In genomic region chr9:133238851-133239532, GRCh38 we compare ENCODE assay signal across 8 cellular contexts. TPM values are rescaled to one million over a fixed set of nuclear protein-coding genes. Genes with fewer than 3 reads are reported as not detected.
DNase-seq lines count a peak whose midpoint lies in the region; ATAC-seq and TF ChIP-seq lines count a peak whose summit lies in the region.

No MANE protein-coding gene starts in this region.

- intact Hi-C loops in IMR-90 (cut with micrococcal nuclease) = no loop called here

- DNase-seq in IMR-90 (peak; percentile 19), choroid plexus epithelial cell (ENCODE audit: low read depth) (peak; percentile 58)
- peak; percentile 69 for DNase-seq in activated CD4-positive, CD25-positive, alpha-beta regulatory T cell treated with anti-CD3 and anti-CD28 coated beads, Interleukin-2, amount 50 U/mL, for 72 hours
- peak; percentile 80 for DNase-seq in stimulated activated CD4-positive, alpha-beta T cell treated with anti-CD3 and anti-CD28 coated beads, Interleukin-1b, Interleukin-23, amount 100 ng/mL, for 48 hours

- no peak overlapping the region for H3K56ac ChIP-seq in IMR-90 (ENCODE audit: extremely low read depth, insufficient read depth, low read length)

- peak overlapping the region in 3 of 11 experiments; percentile 19 to 46 (median 36); a peak in 3 of 22 replicates for H3K9ac ChIP-seq in BLaER1 treated with 17β-estradiol and CSF1 and Interleukin-3, amounts not matched to agents 10 nM and 100 nM
- H3K9ac ChIP-seq in IMR-90 (ENCODE audit: low read depth, low read length) = no peak overlapping the region

- no TSS peak for BruUV-seq in IMR-90 (replicated peaks; lab: Mats Ljungman, UMichigan)

- CTCF ChIA-PET in IMR-90 (lab: Yijun Ruan, JAX) = interaction anchor here (0.6 to 1.0 kb wide), 3 partner anchors 13 to 26 kb away, joined by 3 to 4 read pairs (median 3); no protein-coding TSS in a partner anchor

- H4K91ac ChIP-seq in IMR-90 (ENCODE audit: insufficient read depth, low read depth, low read length) = no peak overlapping the region

- peak overlapping the region; percentile 89 for H2AFZ ChIP-seq in IMR-90 (replicated peaks; ENCODE audit: low read length, poor library complexity)

- no peaks in the 10 kb centered on the region for H3K27me3 ChIP-seq in BLaER1 treated with 17β-estradiol and CSF1 and Interleukin-3, amounts not matched to agents 10 nM and 100 nM
- H3K27me3 ChIP-seq in IMR-90 (ENCODE audit: control insufficient read depth, insufficient read depth, low read length) = peaks cover 20% of the 10 kb centered on the region
- H3K27me3 ChIP-seq in layer of hippocampus (ENCODE audit: control insufficient read depth, insufficient read depth, low read length) = peaks cover 2% of the 10 kb centered on the region

- ATAC-seq in IMR-90 (ENCODE audit: low read depth) (peak; percentile 86), HG03025 (IDR thresholded peaks at IDR 0.05; ENCODE audit: low FRiP score, unreplicated experiment) (no peak), HG03460 (IDR thresholded peaks at IDR 0.05; ENCODE audit: unreplicated experiment) (no peak)

- no peak overlapping the region for H2AK9ac ChIP-seq in IMR-90 (replicated peaks; ENCODE audit: low read depth, low read length, poor library complexity)

- peak overlapping the region in 1 of 11 experiments; percentile 33; a peak in 2 of 22 replicates for H3K27ac ChIP-seq in BLaER1 treated with 17β-estradiol and CSF1 and Interleukin-3, amounts not matched to agents 10 nM and 100 nM
- H3K27ac ChIP-seq in IMR-90 (ENCODE audit: insufficient read depth, low read length) = no peak overlapping the region
- peak overlapping the region; percentile 73 for H3K27ac ChIP-seq in layer of hippocampus (ENCODE audit: low read depth, low read length)

- H3K18ac ChIP-seq in IMR-90 (ENCODE audit: low read depth, low read length) = no peak overlapping the region

- H3K4me2 ChIP-seq in BLaER1 treated with 17β-estradiol and CSF1 and Interleukin-3, amounts not matched to agents 10 nM and 100 nM = peak overlapping the region; percentile 50 to 79 (median 68)
- peak overlapping the region; percentile 60 for H3K4me2 ChIP-seq in IMR-90 (ENCODE audit: low read depth, low read length)

- peaks cover 8 to 51% (median 40%) of the 10 kb centered on the region in 10 experiments; a peak in 18 of 20 replicates for H3K4me1 ChIP-seq in BLaER1 treated with 17β-estradiol and CSF1 and Interleukin-3, amounts not matched to agents 10 nM and 100 nM
- H3K4me1 ChIP-seq in IMR-90 (ENCODE audit: control insufficient read depth, insufficient read depth, low read length) = no peaks in the 10 kb centered on the region

- no peak overlapping the region for H2BK5ac ChIP-seq in IMR-90 (ENCODE audit: low read depth, low read length, poor library complexity, severe bottlenecking)

- H3K4ac ChIP-seq in IMR-90 (ENCODE audit: low read depth, low read length) = no peak overlapping the region

- no peaks in the 10 kb centered on the region for H3K9me1 ChIP-seq in IMR-90 (ENCODE audit: insufficient read depth, low read length)

- H2BK15ac ChIP-seq in IMR-90 (ENCODE audit: low read depth, low read length) = no peak overlapping the region

- H4K5ac ChIP-seq in IMR-90 (ENCODE audit: low read depth, low read length) = no peak overlapping the region

- H3K14ac ChIP-seq in IMR-90 (replicated peaks; ENCODE audit: low read depth, low read length) = no peak overlapping the region

- no peak overlapping the region for H4K8ac ChIP-seq in IMR-90 (ENCODE audit: low read depth in 2 of 2, low read length in 2 of 2)

- no peaks in the 10 kb centered on the region for H3K36me3 ChIP-seq in BLaER1 treated with 17β-estradiol and CSF1 and Interleukin-3, amounts not matched to agents 10 nM and 100 nM
- no peaks in the 10 kb centered on the region for H3K36me3 ChIP-seq in IMR-90 (ENCODE audit: control insufficient read depth, insufficient read depth, low read length)

- no peak overlapping the region for H2BK20ac ChIP-seq in IMR-90 (ENCODE audit: low read depth, low read length)

- no peak for TF ChIP-seq RAD21 in IMR-90 (IDR thresholded peaks at IDR 0.05; ENCODE audit: low read length)

- 3% methylated on average over 6 of the region's 26 CpGs; no CpG with 5 or more reads in 1 of the 2 experiments for WGBS in IMR-90 (ENCODE audit: extremely low coverage in 2 of 2, insufficient read length in 1 of 2), 2 experiments

- dilution Hi-C loops in IMR-90 (cut with HindIII; ENCODE audit: low sequenced_read_pairs, unreplicated experiment) = no loop called here

- in situ Hi-C loops in IMR-90 (cut with MboI; ENCODE audit: low sequenced_read_pairs) = no loop called here

- no peaks in the 10 kb centered on the region for H3K9me3 ChIP-seq in BLaER1 treated with 17β-estradiol and CSF1 and Interleukin-3, amounts not matched to agents 10 nM and 100 nM (replicated peaks in 1 of 11)
- no peaks in the 10 kb centered on the region for H3K9me3 ChIP-seq in IMR-90 (ENCODE audit: control insufficient read depth, insufficient read depth, low read length)

- POLR2A ChIA-PET in IMR-90 (lab: Charles Lee; ENCODE audit: unreplicated experiment) = no interaction called here

- no peak overlapping the region for H2BK120ac ChIP-seq in IMR-90 (ENCODE audit: low read depth, low read length)

- peak overlapping the region in 6 of 10 experiments; percentile 11 to 48 (median 34); a peak in 8 of 20 replicates for H3K4me3 ChIP-seq in BLaER1 treated with 17β-estradiol and CSF1 and Interleukin-3, amounts not matched to agents 10 nM and 100 nM
- 0 out of 2 replicates have a peak overlapping the region, but pooled peaks have one; percentile 7 for H3K4me3 ChIP-seq in IMR-90 (ENCODE audit: insufficient read depth, low read depth, low read length)
- peak overlapping the region; percentile 45 for H3K4me3 ChIP-seq in choroid plexus epithelial cell (ENCODE audit: low read depth, low read length)

- H3K79me1 ChIP-seq in IMR-90 (ENCODE audit: low read depth in 1 of 2, low read length in 2 of 2) = no peaks in the 10 kb centered on the region

- H3K23ac ChIP-seq in IMR-90 (ENCODE audit: low read depth, low read length) = no peak overlapping the region

- no peaks in the 10 kb centered on the region for H4K20me1 ChIP-seq in BLaER1 treated with 17β-estradiol and CSF1 and Interleukin-3, amounts not matched to agents 10 nM and 100 nM
- no peaks in the 10 kb centered on the region for H4K20me1 ChIP-seq in IMR-90 (ENCODE audit: insufficient read depth, low read length)

- TF ChIP-seq CTCF in IMR-90 (conservative IDR thresholded peaks at IDR 0.05; ENCODE audit: low read depth, low read length) = peak; percentile 50
- TF ChIP-seq CTCF in choroid plexus epithelial cell (conservative IDR thresholded peaks at IDR 0.05; ENCODE audit: low read depth, low read length) = peak; percentile 68

- no peak for TF ChIP-seq POLR2A in IMR-90 (IDR thresholded peaks at IDR 0.05; ENCODE audit: low read depth, low read length)

- no peak overlapping the region for H2AK5ac ChIP-seq in IMR-90 (ENCODE audit: low read depth, low read length)

TF ChIP-seq in IMR-90, 13 proteins besides CTCF, POLR2A, EP300 and RAD21:
- TF ChIP-seq FOS (IDR thresholded peaks at IDR 0.05; ENCODE audit: low read depth, low read length) = no peak
- no peak for TF ChIP-seq ELK1 (IDR thresholded peaks at IDR 0.05; ENCODE audit: borderline replicate concordance, low read depth, low read length)
- TF ChIP-seq RCOR1 (IDR thresholded peaks at IDR 0.05; ENCODE audit: insufficient replicate concordance, low read length) = no peak
- no peak for TF ChIP-seq MAFK (IDR thresholded peaks at IDR 0.05; ENCODE audit: low read depth, low read length)
- 0 out of 2 replicates have a peak, but pooled peaks have one; percentile 11 for TF ChIP-seq SMC3 (IDR thresholded peaks at IDR 0.05; ENCODE audit: low read depth, low read length)
- no peak for TF ChIP-seq RFX5 (IDR thresholded peaks at IDR 0.05; ENCODE audit: low read depth, low read length)
- TF ChIP-seq, protein P1, sequence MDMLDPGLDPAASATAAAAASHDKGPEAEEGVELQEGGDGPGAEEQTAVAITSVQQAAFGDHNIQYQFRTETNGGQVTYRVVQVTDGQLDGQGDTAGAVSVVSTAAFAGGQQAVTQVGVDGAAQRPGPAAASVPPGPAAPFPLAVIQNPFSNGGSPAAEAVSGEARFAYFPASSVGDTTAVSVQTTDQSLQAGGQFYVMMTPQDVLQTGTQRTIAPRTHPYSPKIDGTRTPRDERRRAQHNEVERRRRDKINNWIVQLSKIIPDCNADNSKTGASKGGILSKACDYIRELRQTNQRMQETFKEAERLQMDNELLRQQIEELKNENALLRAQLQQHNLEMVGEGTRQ (IDR thresholded peaks at IDR 0.05; ENCODE audit: low read depth, low read length) = no peak
- no peak for TF ChIP-seq NFE2L2 (IDR thresholded peaks at IDR 0.05; ENCODE audit: low read depth, low read length)
- TF ChIP-seq MAZ (IDR thresholded peaks at IDR 0.05; ENCODE audit: borderline replicate concordance, low read depth, low read length) = no peak

RNA-seq across cellular contexts. Expression of gene OBP2B, which starts 29.9 kb away (rescaled TPM):
- not detected in 2 replicates for total RNA-seq in IMR-90 (2012; rRNA removed)
- polyA plus RNA-seq in IMR-90 (2012; rRNA removed) = not detected in 2 replicates
- polyA plus RNA-seq in IMR-90 (2012; cell fraction: cytosol; rRNA removed) = not detected in 2 replicates
- polyA plus RNA-seq in IMR-90 (2012; cell fraction: nucleus; rRNA removed; ENCODE audit: low replicate concordance) = not detected in 2 replicates

RNA-seq across cellular contexts. Expression of gene ABO, which starts 36.0 kb away (rescaled TPM):
- not detected in 2 replicates for total RNA-seq in IMR-90 (2012; rRNA removed)
- not detected in 2 replicates for polyA plus RNA-seq in IMR-90 (2012; rRNA removed)
- not detected in 2 replicates for polyA plus RNA-seq in IMR-90 (2012; cell fraction: cytosol; rRNA removed)
- polyA plus RNA-seq in IMR-90 (2012; cell fraction: nucleus; rRNA removed; ENCODE audit: low replicate concordance) = not detected in 2 replicates

Comparison
In these comparisons a context has a peak if more than half of its experiments do, and no peak if none do; other contexts are left out.
1. DNase-seq: peak in every context shown above with its lines; median percentile 80 in stimulated activated CD4-positive, alpha-beta T cell treated with anti-CD3 and anti-CD28 coated beads, Interleukin-1b, Interleukin-23, amount 100 ng/mL, for 48 hours; 69 in activated CD4-positive, CD25-positive, alpha-beta regulatory T cell treated with anti-CD3 and anti-CD28 coated beads, Interleukin-2, amount 50 U/mL, for 72 hours; 58 in choroid plexus epithelial cell; 19 in IMR-90.